In genomic region chr11:87460842-87461637, GRCh38 we compare ENCODE assay signal across 24 cellular contexts.
"Had no signal": no experiment of that assay in that cellular context is flagged by ENCODE, and none has a peak within 500 bp of the region (broad histone marks: within the 10 kb centered on the region; RNA-seq: fewer than 3 reads in every experiment).

No MANE protein-coding gene starts in this region.

- H3K36me3 Mint-ChIP-seq: naive thymus-derived CD4-positive, alpha-beta T cell; natural killer cell treated with Interleukin-12 subunit alpha and Interleukin-12 subunit beta and Interleukin-15 and Interleukin-18, amount 100 ng/mL, for 72 hours; stimulated activated naive B cell treated with anti-CD40 and anti-IgM and Interleukin-4, amounts not matched to agents 10 μg/mL and 1 μg/mL and 100 μg/mL, for 72 hours had no signal

- DNase-seq: hippocampal formation; left ventricle myocardium inferior; midbrain; mucosa of descending colon; naive thymus-derived CD4-positive, alpha-beta T cell; ovary; right cardiac atrium; stimulated activated CD4-positive, alpha-beta T cell treated with anti-CD3 and anti-CD28 coated beads, Interleukin-12 subunit alpha, Interleukin-12 subunit beta, amount 100 ng/mL, for 4 hours; stimulated activated CD4-positive, alpha-beta T cell treated with anti-CD3 and anti-CD28 coated beads, Interleukin-15, amount 100 ng/mL, for 24 hours; stimulated activated CD4-positive, alpha-beta T cell treated with anti-CD3 and anti-CD28 coated beads, Interleukin-2, amount 100 ng/mL, for 24 hours; stimulated activated CD4-positive, alpha-beta T cell treated with anti-CD3 and anti-CD28 coated beads, Interleukin-4, amount 100 ng/mL, for 1 hour; stimulated activated naive B cell treated with anti-CD40 and anti-IgM and Interleukin-4, amounts not matched to agents 10 μg/mL and 1 μg/mL and 100 μg/mL, for 72 hours; stimulated activated naive CD8-positive, alpha-beta T cell treated with anti-CD3 and anti-CD28 coated beads, Interleukin-15, Interleukin-2, amounts not matched to agents 100 U/mL and 50 U/mL, for 24 hours; stomach; testis; thyroid gland; transverse colon; upper lobe of left lung had no signal

- H3K27me3 ChIP-seq: ovary, stomach, testis, thyroid gland, transverse colon, upper lobe of left lung, vagina had no signal

- H3K27ac ChIP-seq: left ventricle myocardium inferior, ovary, skin epidermis, stomach, testis, thyroid gland, transverse colon, upper lobe of left lung, vagina had no signal

- ATAC-seq: mucosa of descending colon; naive thymus-derived CD4-positive, alpha-beta T cell; natural killer cell treated with Interleukin-12 subunit alpha and Interleukin-12 subunit beta and Interleukin-15 and Interleukin-18, amount 100 ng/mL, for 72 hours; right cardiac atrium; sciatic nerve; stimulated activated naive B cell treated with anti-CD40 and anti-IgM and Interleukin-4, amounts not matched to agents 10 μg/mL and 1 μg/mL and 100 μg/mL, for 72 hours; stimulated activated naive CD8-positive, alpha-beta T cell treated with anti-CD3 and anti-CD28 coated beads, Interleukin-15, Interleukin-2, amounts not matched to agents 100 U/mL and 50 U/mL, for 24 hours had no signal

- H3K4me1 ChIP-seq: left ventricle myocardium inferior, stomach, testis, thyroid gland, upper lobe of left lung, vagina had no signal

- H3K9me3 ChIP-seq: left ventricle myocardium inferior, mucosa of descending colon, ovary, stomach, testis, thyroid gland, transverse colon, upper lobe of left lung, vagina had no signal

- H3K4me1 Mint-ChIP-seq: naive thymus-derived CD4-positive, alpha-beta T cell; stimulated activated naive B cell treated with anti-CD40 and anti-IgM and Interleukin-4, amounts not matched to agents 10 μg/mL and 1 μg/mL and 100 μg/mL, for 72 hours had no signal

- H3K36me3 ChIP-seq: left ventricle myocardium inferior, ovary, stomach, thyroid gland, transverse colon, upper lobe of left lung, vagina had no signal

- H3K4me3 ChIP-seq: left ventricle myocardium inferior, lung, mucosa of descending colon, ovary, skin epidermis, stomach, testis, thyroid gland, transverse colon, upper lobe of left lung, vagina had no signal

- H3K27me3 Mint-ChIP-seq: stimulated activated naive B cell treated with anti-CD40 and anti-IgM and Interleukin-4, amounts not matched to agents 10 μg/mL and 1 μg/mL and 100 μg/mL, for 72 hours had no signal

- H3K27ac Mint-ChIP-seq: naive thymus-derived CD4-positive, alpha-beta T cell; natural killer cell treated with Interleukin-12 subunit alpha and Interleukin-12 subunit beta and Interleukin-15 and Interleukin-18, amount 100 ng/mL, for 72 hours; progenitor cell of endocrine pancreas; stimulated activated naive B cell treated with anti-CD40 and anti-IgM and Interleukin-4, amounts not matched to agents 10 μg/mL and 1 μg/mL and 100 μg/mL, for 72 hours had no signal

- H3K9me3 Mint-ChIP-seq: natural killer cell treated with Interleukin-12 subunit alpha and Interleukin-12 subunit beta and Interleukin-15 and Interleukin-18, amount 100 ng/mL, for 72 hours; stimulated activated naive B cell treated with anti-CD40 and anti-IgM and Interleukin-4, amounts not matched to agents 10 μg/mL and 1 μg/mL and 100 μg/mL, for 72 hours had no signal

- H3K4me3 Mint-ChIP-seq: naive thymus-derived CD4-positive, alpha-beta T cell; natural killer cell treated with Interleukin-12 subunit alpha and Interleukin-12 subunit beta and Interleukin-15 and Interleukin-18, amount 100 ng/mL, for 72 hours; stimulated activated naive B cell treated with anti-CD40 and anti-IgM and Interleukin-4, amounts not matched to agents 10 μg/mL and 1 μg/mL and 100 μg/mL, for 72 hours had no signal
